ENCODE assay signal across 8 cellular contexts in genomic region chr7:111560773-111561658, GRCh38. TPM values are rescaled to one million over a fixed set of nuclear protein-coding genes. Genes with fewer than 3 reads are reported as not detected.
DNase-seq lines count a peak whose midpoint lies in the region; ATAC-seq, FAIRE-seq and TF ChIP-seq lines count a peak whose summit lies in the region.

No MANE protein-coding gene starts in this region.

- H3K4me3 Mint-ChIP-seq in MCF 10A (ENCODE audit: unreplicated experiment) = peak overlapping the region; percentile 85

- H3K36me3 Mint-ChIP-seq in MCF 10A (ENCODE audit: insufficient read depth, unreplicated experiment) = peaks cover 8% of the 10 kb centered on the region

- ATAC-seq in lung (ENCODE audit: insufficient read depth, low FRiP score) (no peak), upper lobe of right lung (no peak), mucosa of descending colon (no peak), HG02884 (IDR thresholded peaks at IDR 0.05; ENCODE audit: unreplicated experiment) (no peak), GM19395 (IDR thresholded peaks at IDR 0.05; ENCODE audit: unreplicated experiment) (no peak)

- no peaks in the 10 kb centered on the region for H3K9me3 Mint-ChIP-seq in MCF 10A (ENCODE audit: unreplicated experiment)

- H3K27me3 ChIP-seq in lung (ENCODE audit: control insufficient read depth, insufficient read depth) (no peaks in the 10 kb centered on the region), upper lobe of right lung (no peaks in the 10 kb centered on the region)

- BruUV-seq in MCF 10A (replicated peaks; lab: Mats Ljungman, UMichigan) = no TSS peak

- WGBS in lung, 2 donors = 26 to 54% methylated on average over 4 of the region's 4 CpGs

- H3K27ac Mint-ChIP-seq in MCF 10A (ENCODE audit: low read depth, unreplicated experiment) = peak overlapping the region; percentile 93

- H3K9me3 ChIP-seq in lung (ENCODE audit: control insufficient read depth in 2 of 2, insufficient read depth in 1 of 2, low read length in 1 of 2) = no peaks in the 10 kb centered on the region
- H3K9me3 ChIP-seq in upper lobe of right lung = no peaks in the 10 kb centered on the region
- H3K9me3 ChIP-seq in mucosa of descending colon = no peaks in the 10 kb centered on the region

- intact Hi-C loops in MCF 10A (cut with micrococcal nuclease) = no loop called here
- intact Hi-C loops in upper lobe of right lung (cut with DNase I) = no loop called here
- intact Hi-C loops in mucosa of descending colon (cut with DNase I, micrococcal nuclease) = no loop called here

- CTCF ChIA-PET in MCF 10A (lab: Yijun Ruan, JAX) = interaction anchor here (0.9 to 1.1 kb wide), 2 partner anchors 64 to 175 kb away, joined by 3 to 4 read pairs; no protein-coding TSS in a partner anchor

- peak overlapping the region; percentile 69 for H3K4me3 ChIP-seq in lung
- peak overlapping the region; percentile 82 for H3K4me3 ChIP-seq in upper lobe of right lung
- H3K4me3 ChIP-seq in mucosa of descending colon = no peak overlapping the region

- H3K4me1 ChIP-seq in lung (ENCODE audit: control insufficient read depth in 2 of 2, insufficient read depth in 2 of 2, low read length in 2 of 2) = peaks cover 0 to 1% of the 10 kb centered on the region in 2 donors
- H3K4me1 ChIP-seq in upper lobe of right lung = peaks cover 20% of the 10 kb centered on the region
- H3K4me1 ChIP-seq in mucosa of descending colon (ENCODE audit: low read depth) = peaks cover 6% of the 10 kb centered on the region

- TF ChIP-seq CTCF in MCF 10A (IDR thresholded peaks at IDR 0.05; ENCODE audit: unreplicated experiment) (no peak), lung (IDR thresholded peaks at IDR 0.05; ENCODE audit: control extremely low read depth, extremely low read depth) (no peak), upper lobe of right lung (IDR thresholded peaks at IDR 0.05) (no peak), mucosa of descending colon (IDR thresholded peaks at IDR 0.05) (no peak)

- peak; percentile 42 for DNase-seq in LoVo (ENCODE audit: low spot score)
- DNase-seq in MCF 10A (ENCODE audit: unreplicated experiment) = peak; percentile 49
- DNase-seq in lung (ENCODE audit: low spot score) = no peak
- DNase-seq in upper lobe of right lung = no peak
- DNase-seq in mucosa of descending colon = no peak

- no peaks in the 10 kb centered on the region for H3K27me3 Mint-ChIP-seq in MCF 10A (ENCODE audit: insufficient read depth, unreplicated experiment)

- POLR2A ChIA-PET in MCF 10A (lab: Yijun Ruan, JAX) = interaction anchor here (0.5 to 2.8 kb wide), 8 partner anchors 17 to 1854 kb away, joined by 3 to 8 read pairs (median 4); no protein-coding TSS in a partner anchor

- H3K4me1 Mint-ChIP-seq in MCF 10A (ENCODE audit: insufficient read depth, unreplicated experiment) = peaks cover 12% of the 10 kb centered on the region

- peaks cover 1 to 8% of the 10 kb centered on the region in 2 donors for H3K36me3 ChIP-seq in lung (ENCODE audit: control insufficient read depth in 2 of 2, insufficient read depth in 2 of 2, low read length in 2 of 2)
- no peaks in the 10 kb centered on the region for H3K36me3 ChIP-seq in upper lobe of right lung
- H3K36me3 ChIP-seq in mucosa of descending colon (ENCODE audit: low read depth) = no peaks in the 10 kb centered on the region

- peak; percentile 8 for FAIRE-seq in G401.6 (lab: Jason Lieb, UNC)

- peak overlapping the region; percentile 89 to 92 for H3K27ac ChIP-seq in lung (ENCODE audit: low read depth in 1 of 2, low read length in 1 of 2)
- H3K27ac ChIP-seq in upper lobe of right lung = peak overlapping the region; percentile 88

RNA-seq across cellular contexts. Expression of gene IMMP2L, which starts 1.3 kb away (rescaled TPM):
- total RNA-seq in MCF 10A (2022) = 23.7 and 28.1 TPM in 2 replicates
- 10 to 100 TPM; 11.1 to 34.7 TPM for total RNA-seq in lung
- polyA plus RNA-seq in lung = 10 to 100 TPM in 1 of 2 donors, 1 to 10 TPM in 1; 9.2 to 11.1 TPM
- 22.0 TPM for total RNA-seq in upper lobe of right lung
- 10 to 100 TPM; 12.1 to 20.7 (median 17.7) TPM for total RNA-seq in mucosa of descending colon

Comparison
In these comparisons a context has a peak if more than half of its experiments do, and no peak if none do; other contexts are left out.
1. DNase-seq: peak in LoVo (single experiment) and MCF 10A (single experiment); none in lung (single experiment), upper lobe of right lung (single experiment) and mucosa of descending colon (0 of 3).